18 cellular contexts compared by ENCODE assay signal in genomic region chr12:69397978-69398377, GRCh38. TPM values are rescaled to one million over a fixed set of nuclear protein-coding genes. Genes with fewer than 3 reads are reported as not detected.
DNase-seq lines count a peak whose midpoint lies in the region; ATAC-seq, FAIRE-seq and TF ChIP-seq lines count a peak whose summit lies in the region.
"Had no signal": no experiment of that assay in that cellular context is flagged by ENCODE, and none has a peak within 500 bp of the region (broad histone marks: within the 10 kb centered on the region; RNA-seq: fewer than 3 reads in every experiment).

No MANE protein-coding gene starts in this region.

- TF ChIP-seq POLR2A in H54 (IDR thresholded peaks at IDR 0.05; ENCODE audit: low read depth, low read length), result no peak

- 69 to 75% methylated on average over 3 of the region's 3 CpGs for WGBS in aorta, 2 donors

- no peaks in the 10 kb centered on the region for H3K27me3 ChIP-seq in ACC112 (ENCODE audit: insufficient read depth, low read length)
- H3K27me3 ChIP-seq in brain microvascular endothelial cell (replicated peaks), result no peaks in the 10 kb centered on the region
- H3K27me3 ChIP-seq in aorta (ENCODE audit: control insufficient read depth in 1 of 2, insufficient read depth in 2 of 2, low read length in 1 of 2), result no peaks in the 10 kb centered on the region
- H3K27me3 ChIP-seq: BLaER1 had no signal

- no peaks in the 10 kb centered on the region for H3K4me1 ChIP-seq in ACC112 (ENCODE audit: control insufficient read depth, insufficient read depth, low read length, unreplicated experiment)
- H3K4me1 ChIP-seq in aorta (ENCODE audit: control insufficient read depth in 1 of 2, insufficient read depth in 2 of 2, low read length in 2 of 2), result no peaks in the 10 kb centered on the region
- H3K4me1 ChIP-seq: BLaER1 had no signal

- H3K36me3 ChIP-seq in ACC112 (ENCODE audit: insufficient read depth, low read length) (peaks cover 12% of the 10 kb centered on the region), brain microvascular endothelial cell (replicated peaks) (no peaks in the 10 kb centered on the region), aorta (ENCODE audit: control insufficient read depth in 1 of 2, insufficient read depth in 2 of 2, low read length in 1 of 2) (no peaks in the 10 kb centered on the region)

- H3K79me2 ChIP-seq in ACC112 (ENCODE audit: control insufficient read depth, insufficient read depth, low read length, unreplicated experiment), result no peaks in the 10 kb centered on the region

- no peak for TF ChIP-seq CTCF in brain microvascular endothelial cell (IDR thresholded peaks at IDR 0.05; ENCODE audit: low read depth, low read length, missing control alignments)

- peak; percentile 12 for DNase-seq in M059J (ENCODE audit: low read depth)
- no peak for DNase-seq in brain microvascular endothelial cell
- DNase-seq in iris pigment epithelial cell (ENCODE audit: low read depth), result peak; percentile 67
- DNase-seq in H54 (ENCODE audit: insufficient read length, low spot score), result no peak
- DNase-seq in aorta, result no peak
- DNase-seq in head of caudate nucleus, result no peak
- DNase-seq: 8988T; Calu3; CD4-positive, alpha-beta memory T cell; DMS53; NCI-H1694 treated with DMSO at 0.1 percent for 48 hours; NCI-H524 treated with DMSO at 0.1 percent for 48 hours; PC-9 had no signal

- no peak overlapping the region for H2AFZ ChIP-seq in ACC112 (ENCODE audit: low read length, unreplicated experiment)
- H2AFZ ChIP-seq: PC-9 had no signal

- H3K27ac ChIP-seq in ACC112 (ENCODE audit: low read depth, low read length) (peak overlapping the region; percentile 9; the same call in 1 of the 2 replicates), brain microvascular endothelial cell (peak overlapping the region; percentile 11), aorta (ENCODE audit: low read depth in 1 of 2, low read length in 2 of 2) (no peak overlapping the region)
- H3K27ac ChIP-seq: BLaER1, PC-9 had no signal

- intact Hi-C loops in aorta (cut with DNase I) (no loop called here), head of caudate nucleus (cut with DNase I) (no loop called here)

- ATAC-seq in aorta (ENCODE audit: low FRiP score), result no peak
- no peak for ATAC-seq in GM21423 (IDR thresholded peaks at IDR 0.05; ENCODE audit: unreplicated experiment)

- in situ Hi-C loops in brain microvascular endothelial cell (cut with HindIII; ENCODE audit: low pct_ligation_motif_present, low sequenced_read_pairs), result no loop called here

- FAIRE-seq in H54 (lab: Jason Lieb, UNC), result no peak
- FAIRE-seq: GM12892 had no signal

- no peak overlapping the region for H3K4me3 ChIP-seq in ACC112 (ENCODE audit: low read depth, low read length)
- H3K4me3 ChIP-seq in brain microvascular endothelial cell (ENCODE audit: low read depth, low read length), result no peak overlapping the region
- no peak overlapping the region for H3K4me3 ChIP-seq in aorta (ENCODE audit: low read length in 2 of 2)
- H3K4me3 ChIP-seq: BLaER1, HAP-1, PC-9 had no signal

- H3K9me3 ChIP-seq in aorta (ENCODE audit: control insufficient read depth, low read length), result no peaks in the 10 kb centered on the region
- H3K9me3 ChIP-seq: HAP-1 had no signal

RNA-seq across cellular contexts. Expression of gene YEATS4, which starts 38.4 kb away (rescaled TPM):
- total RNA-seq in M059J (2014; rRNA removed; shearing (Covaris generic)), result 36.6 and 48.5 TPM in 2 replicates
- total RNA-seq in aorta, result 10 to 100 TPM in 1 of 2 donors, 1 to 10 TPM in 1; 8.5 to 11.6 TPM
- 10 to 100 TPM; 11.6 to 12.5 TPM for polyA plus RNA-seq in aorta

RNA-seq across cellular contexts. Expression of gene LYZ, which starts 49.8 kb away (rescaled TPM):
- not detected in 2 replicates for total RNA-seq in M059J (2014; rRNA removed; shearing (Covaris generic))
- total RNA-seq in aorta, result 100 to 1,000 TPM in 1 of 2 donors, 10 to 100 TPM in 1; 38.7 to 180 TPM
- polyA plus RNA-seq in aorta, result 100 to 1,000 TPM in 1 of 2 donors, 10 to 100 TPM in 1; 15.1 to 122 TPM
- total RNA-seq: PC-9 had no signal

Comparison
In these comparisons a context has a peak if more than half of its experiments do, and no peak if none do; other contexts are left out.
1. H3K27ac ChIP-seq: peak in ACC112 (single experiment) and brain microvascular endothelial cell (single experiment); none in aorta (0 of 2).
2. DNase-seq: peak in M059J (single experiment) and iris pigment epithelial cell (single experiment); none in brain microvascular endothelial cell (single experiment), H54 (single experiment), aorta (0 of 2) and head of caudate nucleus (0 of 42).
3. RNA of gene LYZ, which starts 49.8 kb away (total RNA-seq): 38.7 to 180 TPM in aorta; not detected in M059J; every median in the first group is over 10 times any median in the second.